ENCODE assay signal across 8 cellular contexts in genomic region chr20:47320990-47321805, GRCh38. TPM values are rescaled to one million over a fixed set of nuclear protein-coding genes. Genes with fewer than 3 reads are reported as not detected.
DNase-seq lines count a peak whose midpoint lies in the region; TF ChIP-seq lines count a peak whose summit lies in the region.

No MANE protein-coding gene starts in this region.

- TF ChIP-seq CTCF in VCaP (conservative IDR thresholded peaks at IDR 0.05) (no peak), subcutaneous adipose tissue (IDR thresholded peaks at IDR 0.05; ENCODE audit: low read depth) (peak; percentile 12)

- peak; percentile 4 for DNase-seq in NCI-H1105 treated with DMSO at 0.1 percent for 48 hours (lab: John Stamatoyannopoulos, UW)
- DNase-seq in NCI-H1105 (lab: John Stamatoyannopoulos, UW), result no peak
- DNase-seq in kidney tubule cell (ENCODE audit: low spot score), result peak; percentile 55
- DNase-seq in ecto neural progenitor cell (ENCODE audit: low spot score), result no peak
- DNase-seq in occipital lobe (lab: John Stamatoyannopoulos, UW), result no peak
- DNase-seq in head of caudate nucleus, result no peak

- intact Hi-C loops in head of caudate nucleus (cut with DNase I), result no loop called here

- peak overlapping the region; percentile 95 for H3K27ac ChIP-seq in VCaP

RNA-seq across cellular contexts. Expression of gene ZMYND8, which starts 35.3 kb away (rescaled TPM):
- total RNA-seq in subcutaneous adipose tissue (10 to 100 TPM; 33.3 to 46.7 (median 39.2) TPM), occipital lobe (58.6 TPM)

Comparison
In these comparisons a context has a peak if more than half of its experiments do, and no peak if none do; other contexts are left out.
1. DNase-seq: peak in NCI-H1105 treated with DMSO at 0.1 percent for 48 hours (single experiment) and kidney tubule cell (single experiment); none in NCI-H1105 (single experiment), ecto neural progenitor cell (single experiment), occipital lobe (single experiment) and head of caudate nucleus (0 of 42).